Comparison of ENCODE assay signal across 1 cellular context in genomic region chr14:99119554-99119953, GRCh38.
TF ChIP-seq lines count a peak whose summit lies in the region.

No MANE protein-coding gene starts in this region.

TF ChIP-seq in IMR-90, 13 proteins besides CTCF, POLR2A, EP300 and RAD21 (continued from another document):
- TF ChIP-seq FOS (IDR thresholded peaks at IDR 0.05; ENCODE audit: low read depth, low read length) (no peak), CHD1 (IDR thresholded peaks at IDR 0.05; ENCODE audit: low read depth, low read length) (no peak), SMC3 (IDR thresholded peaks at IDR 0.05; ENCODE audit: low read depth, low read length) (no peak), MAFK (IDR thresholded peaks at IDR 0.05; ENCODE audit: low read depth, low read length) (no peak), MAZ (IDR thresholded peaks at IDR 0.05; ENCODE audit: borderline replicate concordance, low read depth, low read length) (no peak), CEBPB (IDR thresholded peaks at IDR 0.05; ENCODE audit: low read depth, low read length) (no peak), MXI1 (IDR thresholded peaks at IDR 0.05; ENCODE audit: borderline replicate concordance, low read depth, low read length) (no peak), RCOR1 (IDR thresholded peaks at IDR 0.05; ENCODE audit: insufficient replicate concordance, low read length) (no peak), BHLHE40 (IDR thresholded peaks at IDR 0.05; ENCODE audit: low read depth, low read length) (no peak), RFX5 (IDR thresholded peaks at IDR 0.05; ENCODE audit: low read depth, low read length) (no peak)
- TF ChIP-seq, protein P1, sequence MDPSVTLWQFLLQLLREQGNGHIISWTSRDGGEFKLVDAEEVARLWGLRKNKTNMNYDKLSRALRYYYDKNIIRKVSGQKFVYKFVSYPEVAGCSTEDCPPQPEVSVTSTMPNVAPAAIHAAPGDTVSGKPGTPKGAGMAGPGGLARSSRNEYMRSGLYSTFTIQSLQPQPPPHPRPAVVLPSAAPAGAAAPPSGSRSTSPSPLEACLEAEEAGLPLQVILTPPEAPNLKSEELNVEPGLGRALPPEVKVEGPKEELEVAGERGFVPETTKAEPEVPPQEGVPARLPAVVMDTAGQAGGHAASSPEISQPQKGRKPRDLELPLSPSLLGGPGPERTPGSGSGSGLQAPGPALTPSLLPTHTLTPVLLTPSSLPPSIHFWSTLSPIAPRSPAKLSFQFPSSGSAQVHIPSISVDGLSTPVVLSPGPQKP (IDR thresholded peaks at IDR 0.05; ENCODE audit: borderline replicate concordance, low read depth, low read length): no peak
- TF ChIP-seq, protein P2, sequence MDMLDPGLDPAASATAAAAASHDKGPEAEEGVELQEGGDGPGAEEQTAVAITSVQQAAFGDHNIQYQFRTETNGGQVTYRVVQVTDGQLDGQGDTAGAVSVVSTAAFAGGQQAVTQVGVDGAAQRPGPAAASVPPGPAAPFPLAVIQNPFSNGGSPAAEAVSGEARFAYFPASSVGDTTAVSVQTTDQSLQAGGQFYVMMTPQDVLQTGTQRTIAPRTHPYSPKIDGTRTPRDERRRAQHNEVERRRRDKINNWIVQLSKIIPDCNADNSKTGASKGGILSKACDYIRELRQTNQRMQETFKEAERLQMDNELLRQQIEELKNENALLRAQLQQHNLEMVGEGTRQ (IDR thresholded peaks at IDR 0.05; ENCODE audit: low read depth, low read length): no peak
